Comparison of ENCODE assay signal across 33 cellular contexts in genomic region chr13:51257187-51257586, GRCh38. TPM values are rescaled to one million over a fixed set of nuclear protein-coding genes. Genes with fewer than 3 reads are reported as not detected.
DNase-seq lines count a peak whose midpoint lies in the region; ATAC-seq and TF ChIP-seq lines count a peak whose summit lies in the region.
"Had no signal": no experiment of that assay in that cellular context is flagged by ENCODE, and none has a peak within 500 bp of the region (broad histone marks: within the 10 kb centered on the region; RNA-seq: fewer than 3 reads in every experiment).

No MANE protein-coding gene starts in this region.

- no peak overlapping the region for H2BK20ac ChIP-seq in H9 (ENCODE audit: low read depth, low read length, poor library complexity, severe bottlenecking)

- DNase-seq in BE2C, result no peak
- DNase-seq in H9, result no peak
- DNase-seq in SK-MEL-5 (ENCODE audit: low read depth, low spot score), result peak; percentile 49
- no peak for DNase-seq in fibroblast of mammary gland (ENCODE audit: low read depth)
- DNase-seq in midbrain (lab: John Stamatoyannopoulos, UW), result no peak
- no peak for DNase-seq in G401 (ENCODE audit: low spot score)
- DNase-seq: activated CD4-positive, alpha-beta T cell treated with anti-CD3 and anti-CD28 coated beads, Interleukin-2, amount 50 U/mL, for 4 hours; activated gamma-delta T cell; activated naive CD8-positive, alpha-beta T cell treated with anti-CD3 and anti-CD28 coated beads, Interleukin-2, amount 10 ng/mL, durations not matched to agents 7 days and 5 days; activated T-cell treated with anti-CD3 and anti-CD28 coated beads, Interleukin-2, amount 50 U/mL, for 4 hours; aorta; CD4-positive, alpha-beta T cell; cortex of kidney; foreskin fibroblast; HCEC 1CT; IMR-90; naive B cell; NCI-H1105 treated with DMSO at 0.1 percent for 48 hours; NCI-H187 treated with DMSO at 0.1 percent for 48 hours; NCI-H524 treated with DMSO at 0.1 percent for 48 hours; OCI-M1; psoas muscle; SK-N-SH; stimulated activated CD4-positive, alpha-beta T cell treated with anti-CD3 and anti-CD28 coated beads, Interleukin-4, amount 100 ng/mL, for 4 hours; trophoblast cell had no signal

- H2AFZ ChIP-seq in H9 (ENCODE audit: low read length), result no peak overlapping the region

- no peaks in the 10 kb centered on the region for H3K23me2 ChIP-seq in H9 (ENCODE audit: insufficient read length, low read depth, low read length, poor library complexity, severe bottlenecking)

- no peaks in the 10 kb centered on the region; the same call in 1 of the 2 replicates for H3K36me3 ChIP-seq in BE2C
- H3K36me3 ChIP-seq: cardiac muscle cell, neutrophil had no signal

- H3K4me3 Mint-ChIP-seq in H9, result no peak overlapping the region
- H3K4me3 Mint-ChIP-seq: activated CD8-positive, alpha-beta memory T cell treated with anti-CD3 and anti-CD28 coated beads, Interleukin-2, amount 10 ng/mL, durations not matched to agents 7 days and 5 days; activated naive CD8-positive, alpha-beta T cell treated with anti-CD3 and anti-CD28 coated beads, Interleukin-2, amount 10 ng/mL, durations not matched to agents 7 days and 5 days; activated T-cell treated with anti-CD3 and anti-CD28 coated beads, Interleukin-2, amount 50 U/mL, for 4 hours; CD4-positive, alpha-beta T cell; mesothelial cell of epicardium; naive B cell had no signal

- peaks cover 3% of the 10 kb centered on the region for H4K20me1 ChIP-seq in H9 (ENCODE audit: control insufficient read depth, insufficient read depth, insufficient read length)

- no peak overlapping the region for H3K18ac ChIP-seq in H9 (ENCODE audit: insufficient read length, low read depth, low read length)

- H3K9me3 Mint-ChIP-seq in H9, result peaks cover 0 to 2% of the 10 kb centered on the region in 2 experiments; a peak in 1 of 5 replicates
- H3K9me3 Mint-ChIP-seq: activated naive CD8-positive, alpha-beta T cell treated with anti-CD3 and anti-CD28 coated beads, Interleukin-2, amount 10 ng/mL, durations not matched to agents 7 days and 5 days; activated T-cell treated with anti-CD3 and anti-CD28 coated beads, Interleukin-2, amount 50 U/mL, for 4 hours; CD4-positive, alpha-beta T cell; mesothelial cell of epicardium; naive B cell had no signal

- H3K4me3 ChIP-seq in BE2C (ENCODE audit: low read depth, low read length) (no peak overlapping the region), fibroblast of mammary gland (ENCODE audit: control insufficient read depth, low read depth, low read length) (no peak overlapping the region)
- H3K4me3 ChIP-seq: cardiac muscle cell, GM12878, psoas muscle had no signal

- H2BK12ac ChIP-seq in H9 (ENCODE audit: insufficient read length, low read depth, low read length), result no peak overlapping the region

- H3K56ac ChIP-seq in H9 (ENCODE audit: insufficient read length, low read depth, low read length), result no peak overlapping the region

- H3K4me1 ChIP-seq in BE2C (peaks cover 15% of the 10 kb centered on the region), H9 (ENCODE audit: insufficient read depth, low read length) (peaks cover 3% of the 10 kb centered on the region; the same call in 1 of the 2 replicates)

- H3K36me3 Mint-ChIP-seq in H9 (ENCODE audit: insufficient read depth in 1 of 3, low read depth in 3 of 3), result peaks cover 59 to 88% (median 78%) of the 10 kb centered on the region in 3 experiments
- H3K36me3 Mint-ChIP-seq: activated CD8-positive, alpha-beta memory T cell treated with anti-CD3 and anti-CD28 coated beads, Interleukin-2, amount 10 ng/mL, durations not matched to agents 7 days and 5 days; activated naive CD8-positive, alpha-beta T cell treated with anti-CD3 and anti-CD28 coated beads, Interleukin-2, amount 10 ng/mL, durations not matched to agents 7 days and 5 days; mesothelial cell of epicardium; naive B cell had no signal

- peak; percentile 28; the same call in 1 of the 2 replicates for TF ChIP-seq CTCF in BE2C (IDR thresholded peaks at IDR 0.05; ENCODE audit: low read depth, low read length)
- peak; percentile 47 for TF ChIP-seq CTCF in H9 (conservative IDR thresholded peaks at IDR 0.05)
- TF ChIP-seq CTCF in fibroblast of mammary gland (conservative IDR thresholded peaks at IDR 0.05; ENCODE audit: control insufficient read depth, insufficient read depth, low read depth, low read length), result peak; percentile 10

- H3K4me2 ChIP-seq in H9 (ENCODE audit: insufficient read depth, insufficient read length, low read length), result no peak overlapping the region
- H3K4me2 ChIP-seq: SK-N-SH had no signal

- H4K8ac ChIP-seq in H9 (replicated peaks; ENCODE audit: insufficient read length, low read depth, low read length), result no peak overlapping the region

- no peak overlapping the region for H3K27ac ChIP-seq in H9 (ENCODE audit: insufficient read length, low read depth, low read length)
- H3K27ac ChIP-seq: cardiac muscle cell, neutrophil, psoas muscle had no signal

- no peaks in the 10 kb centered on the region for H3K27me3 Mint-ChIP-seq in H9 (ENCODE audit: low read depth)
- H3K27me3 Mint-ChIP-seq: CD4-positive, alpha-beta T cell had no signal

- in situ Hi-C loops in SK-MEL-5 (cut with HindIII; ENCODE audit: low pct_unique_long_range_greater_than_20kb, low sequenced_read_pairs) (no loop called here), G401 (cut with HindIII; ENCODE audit: low sequenced_read_pairs) (no loop called here)

- no peak overlapping the region for H2BK5ac ChIP-seq in H9 (ENCODE audit: insufficient read length, low read length)

- H3K14ac ChIP-seq in H9 (ENCODE audit: insufficient read depth, low read length), result no peak overlapping the region

- no peak overlapping the region for H3T11ph ChIP-seq in H9 (ENCODE audit: low read length)

- no peak overlapping the region for H2BK15ac ChIP-seq in H9 (ENCODE audit: low read depth, low read length)

- H3K9me3 ChIP-seq in BE2C, result no peaks in the 10 kb centered on the region
- no peaks in the 10 kb centered on the region for H3K9me3 ChIP-seq in H9 (ENCODE audit: control insufficient read depth, low read depth, low read length)
- H3K9me3 ChIP-seq: neutrophil, psoas muscle, SK-N-SH had no signal

- peak overlapping the region in 1 of 3 experiments; percentile 24; a peak in 1 of 7 replicates for H3K27ac Mint-ChIP-seq in H9
- H3K27ac Mint-ChIP-seq: activated CD8-positive, alpha-beta memory T cell treated with anti-CD3 and anti-CD28 coated beads, Interleukin-2, amount 10 ng/mL, durations not matched to agents 7 days and 5 days; activated naive CD8-positive, alpha-beta T cell treated with anti-CD3 and anti-CD28 coated beads, Interleukin-2, amount 10 ng/mL, durations not matched to agents 7 days and 5 days; CD4-positive, alpha-beta T cell; mesothelial cell of epicardium had no signal

- H4K91ac ChIP-seq in H9 (ENCODE audit: insufficient read length, low read depth, low read length), result no peak overlapping the region

- no peak overlapping the region for H2BK120ac ChIP-seq in H9 (ENCODE audit: low read depth, low read length, poor library complexity, severe bottlenecking)

- no peak overlapping the region for H4K5ac ChIP-seq in H9 (ENCODE audit: insufficient read length, low read depth, low read length)

- WGBS in H9 (ENCODE audit: extremely low coverage, insufficient read length, low lambda C conversion rate), result no CpG with 5 or more reads among the region's 2 CpGs

- no peak overlapping the region for H3K23ac ChIP-seq in H9 (ENCODE audit: insufficient read length, low read depth, low read length)

- H3K4ac ChIP-seq in H9 (ENCODE audit: low read depth, low read length), result no peak overlapping the region

- H3K27me3 ChIP-seq in BE2C (no peaks in the 10 kb centered on the region), H9 (ENCODE audit: insufficient read depth, low read length) (no peaks in the 10 kb centered on the region)
- H3K27me3 ChIP-seq: cardiac muscle cell, neutrophil had no signal

- no peak overlapping the region for H3K9ac ChIP-seq in H9 (ENCODE audit: extremely low read depth, insufficient read length, low read length)
- H3K9ac ChIP-seq: SK-N-SH had no signal

- ATAC-seq in GM19328 (IDR thresholded peaks at IDR 0.05; ENCODE audit: unreplicated experiment), result no peak
- no peak for ATAC-seq in GM21515 (IDR thresholded peaks at IDR 0.05; ENCODE audit: unreplicated experiment)
- ATAC-seq: activated CD8-positive, alpha-beta memory T cell treated with anti-CD3 and anti-CD28 coated beads, Interleukin-2, amount 10 ng/mL, durations not matched to agents 7 days and 5 days; activated T-cell treated with anti-CD3 and anti-CD28 coated beads, Interleukin-2, amount 50 U/mL, for 4 hours; esophagus mucosa; GM12878; psoas muscle had no signal

- H3K79me1 ChIP-seq in H9 (ENCODE audit: insufficient read depth, low read depth, low read length, poor library complexity, severe bottlenecking), result peaks cover 3% of the 10 kb centered on the region

- H3K4me1 Mint-ChIP-seq in H9, result peaks cover 78 to 79% of the 10 kb centered on the region in 2 experiments

- no peak overlapping the region for H2AK5ac ChIP-seq in H9 (ENCODE audit: insufficient read length, low read length)

- peaks cover 11% of the 10 kb centered on the region; the same call in 1 of the 2 replicates for H3K79me2 ChIP-seq in H9 (ENCODE audit: insufficient read depth, low read length)

RNA-seq across cellular contexts. Expression of gene FAM124A, which starts 35.0 kb away (rescaled TPM):
- 13.1 TPM for polyA plus RNA-seq in BE2C (2012; ENCODE audit: insufficient read depth, insufficient read length, low read depth)
- 40.1 and 41.9 TPM in 2 replicates for total RNA-seq in H9 (2021)
- total RNA-seq in SK-MEL-5 (2014; rRNA removed; shearing (Covaris generic)), result 6.8 and 7.1 TPM in 2 replicates
- polyA plus RNA-seq in SK-MEL-5 (2015; cell fraction: cytosol; rRNA removed), result 7.0 and 12.5 TPM in 2 replicates
- polyA plus RNA-seq in SK-MEL-5 (2015; cell fraction: nucleus; rRNA removed), result 4.2 and 4.8 TPM in 2 replicates
- total RNA-seq in G401 (2014; rRNA removed; shearing (Covaris generic)), result 0.49 and 0.95 TPM in 2 replicates
- total RNA-seq: CD4-positive, alpha-beta T cell; GM12878; IMR-90 had no signal
- polyA plus RNA-seq: GM12878 had no signal
